In genomic region chr2:190425221-190425866, GRCh38 we compare ENCODE assay signal across 18 cellular contexts. TPM values are rescaled to one million over a fixed set of nuclear protein-coding genes. Genes with fewer than 3 reads are reported as not detected.
A peak's percentile ranks its signal among the peaks of the same experiment; 100 is the strongest.
DNase-seq lines count a peak whose midpoint lies in the region; ATAC-seq and TF ChIP-seq lines count a peak whose summit lies in the region.
"Had no signal": no experiment of that assay in that cellular context is flagged by ENCODE, and none has a peak within 500 bp of the region (broad histone marks: within the 10 kb centered on the region; RNA-seq: fewer than 3 reads in every experiment).

No MANE protein-coding gene starts in this region.

- H3K36me3 Mint-ChIP-seq in stimulated activated naive CD8-positive, alpha-beta T cell treated with anti-CD3 and anti-CD28 coated beads, Interleukin-15, Interleukin-2, amounts not matched to agents 100 ng/mL and 50 ng/mL, for 24 hours (ENCODE audit: low read depth), result peaks cover 44% of the 10 kb centered on the region
- peaks cover 51% of the 10 kb centered on the region for H3K36me3 Mint-ChIP-seq in T-helper 2 cell treated with Interferon-gamma antibody and Interleukin-4, amounts not matched to agents 5 μg/mL and 100 μg/mL, for 36 hours (ENCODE audit: low read depth)
- H3K36me3 Mint-ChIP-seq: stimulated activated effector memory CD8-positive, alpha-beta T cell treated with anti-CD3 and anti-CD28 coated beads, Interleukin-12 subunit alpha, Interleukin-12 subunit beta, amount 100 ng/mL, for 72 hours had no signal

- no peaks in the 10 kb centered on the region for H3K36me3 ChIP-seq in upper lobe of right lung
- H3K36me3 ChIP-seq in ascending aorta, result no peaks in the 10 kb centered on the region
- H3K36me3 ChIP-seq: right lobe of liver had no signal

- intact Hi-C loops in dorsolateral prefrontal cortex (cut with DNase I) (no loop called here), upper lobe of right lung (cut with DNase I) (no loop called here), ascending aorta (cut with DNase I) (no loop called here)

- no peaks in the 10 kb centered on the region for H3K27me3 Mint-ChIP-seq in stimulated activated naive CD8-positive, alpha-beta T cell treated with anti-CD3 and anti-CD28 coated beads, Interleukin-15, Interleukin-2, amounts not matched to agents 100 ng/mL and 50 ng/mL, for 24 hours
- no peaks in the 10 kb centered on the region for H3K27me3 Mint-ChIP-seq in T-helper 2 cell treated with Interferon-gamma antibody and Interleukin-4, amounts not matched to agents 5 μg/mL and 100 μg/mL, for 36 hours (ENCODE audit: low read depth)

- H3K9me3 Mint-ChIP-seq in stimulated activated naive CD8-positive, alpha-beta T cell treated with anti-CD3 and anti-CD28 coated beads, Interleukin-15, Interleukin-2, amounts not matched to agents 100 ng/mL and 50 ng/mL, for 24 hours, result no peaks in the 10 kb centered on the region
- peaks cover 6% of the 10 kb centered on the region for H3K9me3 Mint-ChIP-seq in T-helper 2 cell treated with Interferon-gamma antibody and Interleukin-4, amounts not matched to agents 5 μg/mL and 100 μg/mL, for 36 hours
- H3K9me3 Mint-ChIP-seq: stimulated activated effector memory CD8-positive, alpha-beta T cell treated with anti-CD3 and anti-CD28 coated beads, Interleukin-12 subunit alpha, Interleukin-12 subunit beta, amount 100 ng/mL, for 72 hours had no signal

- TF ChIP-seq CTCF in dorsolateral prefrontal cortex (IDR thresholded peaks at IDR 0.05 in 54 of 56, conservative IDR thresholded peaks at IDR 0.05 in 2 of 56; ENCODE audit: low read depth in 1 of 56, partially characterized antibody in 56 of 56), result no peak
- no peak for TF ChIP-seq CTCF in upper lobe of right lung (IDR thresholded peaks at IDR 0.05)
- TF ChIP-seq CTCF in ascending aorta (IDR thresholded peaks at IDR 0.05), result no peak

- no peaks in the 10 kb centered on the region for H3K27me3 ChIP-seq in dorsolateral prefrontal cortex
- H3K27me3 ChIP-seq in upper lobe of right lung, result no peaks in the 10 kb centered on the region
- H3K27me3 ChIP-seq in ascending aorta, result no peaks in the 10 kb centered on the region
- H3K27me3 ChIP-seq: right lobe of liver, transverse colon had no signal

- peak overlapping the region; percentile 79 for H3K27ac Mint-ChIP-seq in stimulated activated naive CD8-positive, alpha-beta T cell treated with anti-CD3 and anti-CD28 coated beads, Interleukin-15, Interleukin-2, amounts not matched to agents 100 ng/mL and 50 ng/mL, for 24 hours
- H3K27ac Mint-ChIP-seq in T-helper 2 cell treated with Interferon-gamma antibody and Interleukin-4, amounts not matched to agents 5 μg/mL and 100 μg/mL, for 36 hours, result no peak overlapping the region
- H3K27ac Mint-ChIP-seq: stimulated activated effector memory CD8-positive, alpha-beta T cell treated with anti-CD3 and anti-CD28 coated beads, Interleukin-12 subunit alpha, Interleukin-12 subunit beta, amount 100 ng/mL, for 72 hours had no signal

- H3K4me3 ChIP-seq in dorsolateral prefrontal cortex (no peak overlapping the region), upper lobe of right lung (no peak overlapping the region), ascending aorta (no peak overlapping the region)
- H3K4me3 ChIP-seq: coronary artery, right lobe of liver, transverse colon had no signal

- H3K27ac ChIP-seq in dorsolateral prefrontal cortex, result peak overlapping the region in 49 of 59 donors; percentile 4 to 77 (median 50)
- H3K27ac ChIP-seq in upper lobe of right lung, result no peak overlapping the region
- no peak overlapping the region for H3K27ac ChIP-seq in ascending aorta
- H3K27ac ChIP-seq: coronary artery, right lobe of liver, transverse colon had no signal

- no peaks in the 10 kb centered on the region for H3K9me3 ChIP-seq in upper lobe of right lung
- no peaks in the 10 kb centered on the region for H3K9me3 ChIP-seq in ascending aorta
- H3K9me3 ChIP-seq: right lobe of liver, transverse colon had no signal

- ATAC-seq in stimulated activated naive CD8-positive, alpha-beta T cell treated with anti-CD3 and anti-CD28 coated beads, Interleukin-15, Interleukin-2, amounts not matched to agents 100 U/mL and 50 U/mL, for 24 hours, result no peak
- ATAC-seq in upper lobe of right lung (peak; percentile 59), HG02981 (IDR thresholded peaks at IDR 0.05; ENCODE audit: unreplicated experiment) (no peak)
- ATAC-seq: PC-3; right lobe of liver; stimulated activated effector memory CD8-positive, alpha-beta T cell treated with anti-CD3 and anti-CD28 coated beads, Interleukin-12 subunit alpha, Interleukin-12 subunit beta, amount 100 ng/mL, for 72 hours had no signal

- no peak for DNase-seq in stimulated activated naive CD8-positive, alpha-beta T cell treated with anti-CD3 and anti-CD28 coated beads, Interleukin-15, Interleukin-2, amounts not matched to agents 100 U/mL and 50 U/mL, for 24 hours
- DNase-seq in SKM-1 treated with dmso at 0.1 percent for 144 hours (lab: John Stamatoyannopoulos, UW; ENCODE audit: unreplicated experiment), result peak; percentile 57
- DNase-seq in dorsolateral prefrontal cortex, result no peak
- DNase-seq in upper lobe of right lung, result no peak
- no peak for DNase-seq in T-helper 2 cell treated with Interferon-gamma antibody and Interleukin-4, amounts not matched to agents 5 μg/mL and 100 μg/mL, for 36 hours (ENCODE audit: low spot score)
- no peak for DNase-seq in ascending aorta (ENCODE audit: low spot score in 2 of 2)
- DNase-seq: activated CD4-positive, CD25-positive, alpha-beta regulatory T cell treated with anti-CD3 and anti-CD28 coated beads, Interleukin-2, amount 50 U/mL, for 72 hours; activated effector memory CD4-positive, alpha-beta T cell treated with Interleukin-2 at 50 U/mL for 16 hours; DMS79; NCI-H510A treated with DMSO at 0.1 percent for 48 hours; PC-3; right lobe of liver; SHP77 treated with DMSO at 0.1 percent for 48 hours; transverse colon had no signal

- H3K4me1 Mint-ChIP-seq in stimulated activated naive CD8-positive, alpha-beta T cell treated with anti-CD3 and anti-CD28 coated beads, Interleukin-15, Interleukin-2, amounts not matched to agents 100 ng/mL and 50 ng/mL, for 24 hours (ENCODE audit: low read depth), result peaks cover 70% of the 10 kb centered on the region
- peaks cover 29% of the 10 kb centered on the region for H3K4me1 Mint-ChIP-seq in T-helper 2 cell treated with Interferon-gamma antibody and Interleukin-4, amounts not matched to agents 5 μg/mL and 100 μg/mL, for 36 hours (ENCODE audit: low read depth)

- no peak overlapping the region for H3K4me3 Mint-ChIP-seq in stimulated activated naive CD8-positive, alpha-beta T cell treated with anti-CD3 and anti-CD28 coated beads, Interleukin-15, Interleukin-2, amounts not matched to agents 100 ng/mL and 50 ng/mL, for 24 hours
- no peak overlapping the region for H3K4me3 Mint-ChIP-seq in T-helper 2 cell treated with Interferon-gamma antibody and Interleukin-4, amounts not matched to agents 5 μg/mL and 100 μg/mL, for 36 hours
- H3K4me3 Mint-ChIP-seq: stimulated activated effector memory CD8-positive, alpha-beta T cell treated with anti-CD3 and anti-CD28 coated beads, Interleukin-12 subunit alpha, Interleukin-12 subunit beta, amount 100 ng/mL, for 72 hours had no signal

- no peaks in the 10 kb centered on the region for H3K4me1 ChIP-seq in upper lobe of right lung
- H3K4me1 ChIP-seq in ascending aorta, result no peaks in the 10 kb centered on the region
- H3K4me1 ChIP-seq: right lobe of liver had no signal

RNA-seq across cellular contexts. Expression of gene MFSD6, which starts 17.2 kb away (rescaled TPM):
- total RNA-seq in dorsolateral prefrontal cortex (100 to 1,000 TPM in 107 of 120 experiments, 10 to 100 TPM in 13; 57.2 to 174 (median 137) TPM), upper lobe of right lung (55.8 TPM), ascending aorta (53.2 TPM)

Comparison
In these comparisons a context has a peak if more than half of its experiments do, and no peak if none do; other contexts are left out.
1. H3K27ac ChIP-seq: peak in dorsolateral prefrontal cortex (49 of 59); none in upper lobe of right lung (single experiment) and ascending aorta (0 of 2).